24 cellular contexts compared by ENCODE assay signal in genomic region chr19:54229146-54229545, GRCh38. TPM values are rescaled to one million over a fixed set of nuclear protein-coding genes. Genes with fewer than 3 reads are reported as not detected.
DNase-seq lines count a peak whose midpoint lies in the region; ATAC-seq and TF ChIP-seq lines count a peak whose summit lies in the region.
"Had no signal": no experiment of that assay in that cellular context is flagged by ENCODE, and none has a peak within 500 bp of the region (broad histone marks: within the 10 kb centered on the region; RNA-seq: fewer than 3 reads in every experiment).

No MANE protein-coding gene starts in this region.

- no peak for TF ChIP-seq EP300 in stomach (IDR thresholded peaks at IDR 0.05)

- WGBS in stomach, 5 donors, result 82 to 94% (median 89%) methylated on average over 8 of the region's 8 CpGs

- TF ChIP-seq POLR2A in stomach (IDR thresholded peaks at IDR 0.05), result no peak

- H3K27ac ChIP-seq in VCaP, result peak overlapping the region; percentile 98
- H3K27ac ChIP-seq in stomach, result no peak overlapping the region

- no peak overlapping the region for H3K27ac Mint-ChIP-seq in chondrocyte (ENCODE audit: unreplicated experiment)
- no peak overlapping the region for H3K27ac Mint-ChIP-seq in activated T-helper 17 cell treated with anti-CD3 and anti-CD28 coated beads, Interleukin-2, amount 50 U/mL, for 72 hours
- H3K27ac Mint-ChIP-seq: GM23338, H9 had no signal

- DNase-seq in chondrocyte (ENCODE audit: low spot score) (peak; percentile 68), mesenteric fat pad (ENCODE audit: low spot score) (peak; percentile 83), posterior vena cava (ENCODE audit: low spot score) (peak; percentile 67), stomach (no peak), NCI-H2107 (lab: John Stamatoyannopoulos, UW) (no peak), kidney tubule cell (ENCODE audit: low spot score) (no peak)
- DNase-seq: C1 segment of cervical spinal cord; Calu3; CD4-positive, alpha-beta memory T cell; COR-L47; DMS53; DMS79 treated with DMSO at 0.1 percent for 48 hours; GF-D8; H9 had no signal

- ATAC-seq in activated T-helper 17 cell treated with anti-CD3 and anti-CD28 coated beads, Interleukin-2, amount 50 U/mL, for 72 hours (replicated peaks), result no peak
- ATAC-seq: GM23338, HCT116 had no signal

- H3K27me3 Mint-ChIP-seq in chondrocyte (ENCODE audit: low read depth), result peaks cover 18% of the 10 kb centered on the region
- H3K27me3 Mint-ChIP-seq in activated T-helper 17 cell treated with anti-CD3 and anti-CD28 coated beads, Interleukin-2, amount 50 U/mL, for 72 hours, result no peaks in the 10 kb centered on the region

- H3K4me3 Mint-ChIP-seq in chondrocyte (ENCODE audit: unreplicated experiment), result no peak overlapping the region
- no peak overlapping the region for H3K4me3 Mint-ChIP-seq in activated T-helper 17 cell treated with anti-CD3 and anti-CD28 coated beads, Interleukin-2, amount 50 U/mL, for 72 hours
- H3K4me3 Mint-ChIP-seq: CD4-positive, alpha-beta memory T cell; GM23338; H9 had no signal

- peaks cover 0 to 12% (median 3%) of the 10 kb centered on the region in 4 donors for H3K4me1 ChIP-seq in stomach

- peaks cover 3% of the 10 kb centered on the region for H3K36me3 Mint-ChIP-seq in chondrocyte (ENCODE audit: low read depth)
- no peaks in the 10 kb centered on the region for H3K36me3 Mint-ChIP-seq in activated T-helper 17 cell treated with anti-CD3 and anti-CD28 coated beads, Interleukin-2, amount 50 U/mL, for 72 hours (ENCODE audit: low read depth)
- H3K36me3 Mint-ChIP-seq: CD4-positive, alpha-beta memory T cell had no signal

- H3K4me3 ChIP-seq in stomach, result no peak overlapping the region
- H3K4me3 ChIP-seq: GM23338 had no signal

- H3K9me3 ChIP-seq in stomach, result no peaks in the 10 kb centered on the region

- no peaks in the 10 kb centered on the region for H3K36me3 ChIP-seq in stomach

- no peak for TF ChIP-seq CTCF in VCaP (conservative IDR thresholded peaks at IDR 0.05)
- TF ChIP-seq CTCF in chondrocyte (IDR thresholded peaks at IDR 0.05), result no peak
- no peak for TF ChIP-seq CTCF in stomach (IDR thresholded peaks at IDR 0.05)

- H3K9me3 Mint-ChIP-seq in chondrocyte (ENCODE audit: low read depth), result peaks cover 11% of the 10 kb centered on the region
- no peaks in the 10 kb centered on the region for H3K9me3 Mint-ChIP-seq in activated T-helper 17 cell treated with anti-CD3 and anti-CD28 coated beads, Interleukin-2, amount 50 U/mL, for 72 hours
- H3K9me3 Mint-ChIP-seq: CD4-positive, alpha-beta memory T cell had no signal

- H3K4me1 Mint-ChIP-seq in chondrocyte (ENCODE audit: low read depth), result no peaks in the 10 kb centered on the region
- H3K4me1 Mint-ChIP-seq in activated T-helper 17 cell treated with anti-CD3 and anti-CD28 coated beads, Interleukin-2, amount 50 U/mL, for 72 hours, result no peaks in the 10 kb centered on the region
- H3K4me1 Mint-ChIP-seq: GM23338 had no signal

- peaks cover 0 to 24% (median 9%) of the 10 kb centered on the region in 3 donors for H3K27me3 ChIP-seq in stomach

- intact Hi-C loops in posterior vena cava (cut with DNase I) (no loop called here), stomach (cut with DNase I; ENCODE audit: low total_unique reads) (no loop called here)

RNA-seq across cellular contexts. Expression of gene LILRB3, which starts 6.3 kb away (rescaled TPM):
- total RNA-seq in chondrocyte (not detected in 3 replicates), mesenteric fat pad (50.5 TPM), posterior vena cava (10 to 100 TPM; 14.6 to 25.5 TPM), stomach (10 to 100 TPM in 1 of 5 donors, 1 to 10 TPM in 2, under 1 TPM in 1, not detected in 1; 0.89 to 74.7 (median 2.4) TPM)
- 1 to 10 TPM; 1.7 to 3.0 (median 2.5) TPM for polyA plus RNA-seq in stomach
- 1 to 10 TPM in 1 of 2 donors, under 1 TPM in 1; 0.85 to 1.8 TPM for total RNA-seq in activated T-helper 17 cell treated with anti-CD3 and anti-CD28 coated beads, Interleukin-2, amount 50 U/mL, for 72 hours
- total RNA-seq: A172, A673, Calu3, Daoy, GM23338, H4, H9 had no signal
- polyA plus RNA-seq: BJ, GM23338 had no signal

RNA-seq across cellular contexts. Expression of gene LILRA6, which starts 13.4 kb away (rescaled TPM):
- total RNA-seq in chondrocyte, result not detected in 3 replicates
- 26.5 TPM for total RNA-seq in mesenteric fat pad
- total RNA-seq in posterior vena cava, result 1 to 10 TPM; 8.1 to 9.6 TPM
- total RNA-seq in stomach, result 1 to 10 TPM in 2 of 5 donors, under 1 TPM in 2, not detected in 1; 0.37 to 3.8 (median 1.4) TPM
- polyA plus RNA-seq in stomach, result 1 to 10 TPM in 1 of 3 donors, under 1 TPM in 2; 0.20 to 1.8 (median 0.81) TPM
- under 1 TPM; 0.19 to 0.39 TPM for total RNA-seq in activated T-helper 17 cell treated with anti-CD3 and anti-CD28 coated beads, Interleukin-2, amount 50 U/mL, for 72 hours
- total RNA-seq: A172, A673, Calu3, Daoy, G401, GM23338, H4, H9 had no signal
- polyA plus RNA-seq: BJ, GM23338 had no signal

RNA-seq across cellular contexts. Expression of gene LILRB5, which starts 27.9 kb away (rescaled TPM):
- total RNA-seq in chondrocyte (not detected in 3 replicates), mesenteric fat pad (69.4 TPM), posterior vena cava (10 to 100 TPM; 14.9 to 22.5 TPM), stomach (10 to 100 TPM in 1 of 5 donors, 1 to 10 TPM in 3, not detected in 1; 2.8 to 40.8 (median 5.0) TPM)
- polyA plus RNA-seq in stomach, result 1 to 10 TPM in 2 of 3 donors, under 1 TPM in 1; 0.28 to 3.4 (median 3.0) TPM
- total RNA-seq in activated T-helper 17 cell treated with anti-CD3 and anti-CD28 coated beads, Interleukin-2, amount 50 U/mL, for 72 hours, result not detected
- total RNA-seq: A172, A673, Calu3, Daoy, G401, GM23338, H4 had no signal
- polyA plus RNA-seq: BJ; CD4-positive, alpha-beta memory T cell; GM23338 had no signal

RNA-seq across cellular contexts. Expression of gene RPS9, which starts 28.5 kb away (rescaled TPM):
- 689 to 819 TPM (median 699 TPM) in 3 replicates for total RNA-seq in chondrocyte
- 923 TPM for total RNA-seq in mesenteric fat pad
- 1,000 to 10,000 TPM in 1 of 2 donors, 100 to 1,000 TPM in 1; 777 to 1,026 TPM for total RNA-seq in posterior vena cava
- 1,000 to 10,000 TPM in 4 of 5 donors, 100 to 1,000 TPM in 1; 634 to 2,012 (median 1,471) TPM for total RNA-seq in stomach
- 1,000 to 10,000 TPM; 4,159 to 5,346 (median 4,356) TPM for polyA plus RNA-seq in stomach
- 1,000 to 10,000 TPM; 1,453 to 1,547 TPM for total RNA-seq in activated T-helper 17 cell treated with anti-CD3 and anti-CD28 coated beads, Interleukin-2, amount 50 U/mL, for 72 hours

RNA-seq across cellular contexts. Expression of gene TSEN34, which starts 38.0 kb away (rescaled TPM):
- total RNA-seq in chondrocyte (39.6 to 46.2 TPM (median 40.5 TPM) in 3 replicates), mesenteric fat pad (24.6 TPM), posterior vena cava (10 to 100 TPM; 17.3 to 24.5 TPM), stomach (100 to 1,000 TPM in 1 of 5 donors, 10 to 100 TPM in 4; 25.5 to 147 (median 34.5) TPM)
- 10 to 100 TPM; 35.3 to 54.1 (median 45.1) TPM for polyA plus RNA-seq in stomach
- 10 to 100 TPM; 14.3 to 16.7 TPM for total RNA-seq in activated T-helper 17 cell treated with anti-CD3 and anti-CD28 coated beads, Interleukin-2, amount 50 U/mL, for 72 hours

Comparison
In these comparisons a context has a peak if more than half of its experiments do, and no peak if none do; other contexts are left out.
1. DNase-seq: peak in chondrocyte (single experiment), mesenteric fat pad (single experiment) and posterior vena cava (single experiment); none in stomach (single experiment), NCI-H2107 (single experiment) and kidney tubule cell (single experiment).